ENCODE assay signal across 15 cellular contexts in genomic region chr22:48244388-48245118, GRCh38.
"Had no signal": no experiment of that assay in that cellular context is flagged by ENCODE, and none has a peak within 500 bp of the region (broad histone marks: within the 10 kb centered on the region; RNA-seq: fewer than 3 reads in every experiment).

No MANE protein-coding gene starts in this region.

- H3K9me3 Mint-ChIP-seq: activated B cell treated with CpG ODN at 0.5 μM for 24 hours; activated naive CD4-positive, alpha-beta T cell treated with anti-CD3 and anti-CD28 coated beads, Interleukin-2, amount 50 U/mL, for 24 hours; activated T-helper 2 cell treated with anti-CD3 and anti-CD28 coated beads, Interferon-gamma antibody, Interleukin-2, Interleukin-4, amounts not matched to agents 10 μg/mL and 5 μg/mL and 100 μg/mL, durations not matched to agents 14 hours and 24 hours and 36 hours; stimulated activated memory B cell treated with anti-CD40 and anti-IgM and Interleukin-4, amounts not matched to agents 10 μg/mL and 1 μg/mL and 100 μg/mL, for 72 hours had no signal

- H3K4me2 ChIP-seq: neural progenitor cell had no signal

- H3K9ac ChIP-seq: neural progenitor cell had no signal

- H3K27ac ChIP-seq: adrenal gland, cardiac muscle cell, epithelial cell of prostate, lower lobe of right lung, neural progenitor cell, pancreas, tibial artery had no signal

- H3K4me1 ChIP-seq: adrenal gland, lower lobe of right lung, pancreas, tibial artery had no signal

- H3K27me3 ChIP-seq: adrenal gland, cardiac muscle cell, neural progenitor cell, pancreas had no signal

- H3K9me3 ChIP-seq: adrenal gland, lower lobe of right lung, pancreas, tibial artery had no signal

- H3K36me3 ChIP-seq: adrenal gland, cardiac muscle cell, lower lobe of right lung, neural progenitor cell, pancreas, tibial artery had no signal

- H3K4me3 Mint-ChIP-seq: activated B cell treated with CpG ODN at 0.5 μM for 24 hours; activated naive CD4-positive, alpha-beta T cell treated with anti-CD3 and anti-CD28 coated beads, Interleukin-2, amount 50 U/mL, for 24 hours; neural progenitor cell; stimulated activated memory B cell treated with anti-CD40 and anti-IgM and Interleukin-4, amounts not matched to agents 10 μg/mL and 1 μg/mL and 100 μg/mL, for 72 hours had no signal

- DNase-seq: activated B cell treated with CpG ODN at 0.5 μM for 24 hours; activated CD4-positive, alpha-beta T cell treated with anti-CD3 and anti-CD28 coated beads for 48 hours; effector memory CD4-positive, alpha-beta T cell; foreskin melanocyte; lower lobe of right lung; midbrain had no signal

- H3K36me3 Mint-ChIP-seq: activated naive CD4-positive, alpha-beta T cell treated with anti-CD3 and anti-CD28 coated beads, Interleukin-2, amount 50 U/mL, for 24 hours; stimulated activated memory B cell treated with anti-CD40 and anti-IgM and Interleukin-4, amounts not matched to agents 10 μg/mL and 1 μg/mL and 100 μg/mL, for 72 hours had no signal

- H3K27ac Mint-ChIP-seq: activated B cell treated with CpG ODN at 0.5 μM for 24 hours; activated T-helper 2 cell treated with anti-CD3 and anti-CD28 coated beads, Interferon-gamma antibody, Interleukin-2, Interleukin-4, amounts not matched to agents 10 μg/mL and 5 μg/mL and 100 μg/mL, durations not matched to agents 14 hours and 24 hours and 36 hours; neural progenitor cell; stimulated activated memory B cell treated with anti-CD40 and anti-IgM and Interleukin-4, amounts not matched to agents 10 μg/mL and 1 μg/mL and 100 μg/mL, for 72 hours had no signal

- ATAC-seq: lower lobe of right lung; pancreas; stimulated activated memory B cell treated with anti-CD40 and anti-IgM and Interleukin-4, amounts not matched to agents 10 μg/mL and 1 μg/mL and 100 μg/mL, for 72 hours had no signal

- H3K4me1 Mint-ChIP-seq: activated naive CD4-positive, alpha-beta T cell treated with anti-CD3 and anti-CD28 coated beads, Interleukin-2, amount 50 U/mL, for 24 hours; stimulated activated memory B cell treated with anti-CD40 and anti-IgM and Interleukin-4, amounts not matched to agents 10 μg/mL and 1 μg/mL and 100 μg/mL, for 72 hours had no signal

- H2AFZ ChIP-seq: neural progenitor cell had no signal

- H3K4me3 ChIP-seq: adrenal gland, cardiac muscle cell, lower lobe of right lung, neural progenitor cell, pancreas, tibial artery had no signal
